Comparison of ENCODE assay signal across 27 cellular contexts in the genomic region with DNA sequence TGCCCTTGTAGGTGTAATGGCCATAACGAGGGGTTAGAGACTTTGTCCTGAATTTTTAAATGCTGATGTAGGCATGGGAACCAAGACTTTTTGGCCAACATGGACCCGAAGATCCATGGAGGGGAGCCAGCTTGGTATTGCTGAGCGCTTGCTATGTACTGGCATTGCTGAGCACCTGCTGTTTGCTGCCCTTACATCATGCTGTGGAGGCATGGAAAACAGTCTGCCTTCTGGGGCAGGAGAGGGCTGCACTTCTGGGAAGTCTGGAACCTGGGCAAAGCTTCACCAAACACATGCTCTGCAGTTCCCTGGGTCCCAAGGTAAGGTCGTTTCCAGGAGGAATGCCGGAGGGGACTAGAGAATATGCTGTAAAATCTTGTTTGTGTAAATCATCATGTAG.
"Had no signal": no experiment of that assay in that cellular context is flagged by ENCODE, and none has a peak within 500 bp of the region (broad histone marks: within the 10 kb centered on the region; RNA-seq: fewer than 3 reads in every experiment).

No MANE protein-coding gene starts in this region.

- ATAC-seq: activated T-helper 17 cell treated with anti-CD3 and anti-CD28 coated beads, Interleukin-2, amount 50 U/mL, for 72 hours; heart right ventricle; left cardiac atrium; sciatic nerve; stimulated activated memory B cell treated with anti-CD40 and anti-IgM and Interleukin-4, amounts not matched to agents 10 μg/mL and 1 μg/mL and 100 μg/mL, for 72 hours; WTC11 had no signal

- H3K9me3 ChIP-seq: adrenal gland, ascending aorta, esophagus squamous epithelium, heart right ventricle, transverse colon had no signal

- H3K27me3 ChIP-seq: adrenal gland, ascending aorta, esophagus squamous epithelium, heart right ventricle, transverse colon had no signal

- H3K4me1 ChIP-seq: adrenal gland, ascending aorta, esophagus squamous epithelium, heart right ventricle, transverse colon had no signal

- DNase-seq: activated CD8-positive, alpha-beta memory T cell treated with anti-CD3 and anti-CD28 coated beads for 24 hours; activated CD8-positive, alpha-beta memory T cell treated with anti-CD3 and anti-CD28 coated beads, Interleukin-2, amount 50 U/mL, for 4 hours; activated naive CD4-positive, alpha-beta T cell; activated T-cell treated with anti-CD3 and anti-CD28 coated beads, Interleukin-2, amount 50 U/mL, for 24 hours; adrenal gland; central memory CD4-positive, alpha-beta T cell; dermis blood vessel endothelial cell; effector CD8-positive, alpha-beta T cell; esophagus squamous epithelium; heart right ventricle; islet precursor cell; left cardiac atrium; naive B cell; posterior cingulate gyrus; stimulated activated CD4-positive, alpha-beta T cell treated with anti-CD3 and anti-CD28 coated beads, Interleukin-15, amount 100 ng/mL, for 24 hours; T-helper 9 cell; transverse colon had no signal

- H3K27ac ChIP-seq: adrenal gland, ascending aorta, esophagus squamous epithelium, heart right ventricle, transverse colon had no signal

- H3K36me3 Mint-ChIP-seq: activated naive CD8-positive, alpha-beta T cell; memory B cell; naive B cell; stimulated activated memory B cell treated with anti-CD40 and anti-IgM and Interleukin-4, amounts not matched to agents 10 μg/mL and 1 μg/mL and 100 μg/mL, for 72 hours; WTC11 had no signal

- H3K4me3 ChIP-seq: adrenal gland, ascending aorta, esophagus squamous epithelium, heart right ventricle, smooth muscle cell, transverse colon had no signal

- H3K27ac Mint-ChIP-seq: activated naive CD8-positive, alpha-beta T cell; activated T-cell treated with anti-CD3 and anti-CD28 coated beads, Interleukin-2, amount 50 U/mL, for 24 hours; activated T-helper 17 cell treated with anti-CD3 and anti-CD28 coated beads, Interleukin-2, amount 50 U/mL, for 72 hours; memory B cell; naive B cell; stimulated activated memory B cell treated with anti-CD40 and anti-IgM and Interleukin-4, amounts not matched to agents 10 μg/mL and 1 μg/mL and 100 μg/mL, for 72 hours; WTC11 had no signal

- H3K27me3 Mint-ChIP-seq: activated naive CD8-positive, alpha-beta T cell; activated T-cell treated with anti-CD3 and anti-CD28 coated beads, Interleukin-2, amount 50 U/mL, for 24 hours; activated T-helper 17 cell treated with anti-CD3 and anti-CD28 coated beads, Interleukin-2, amount 50 U/mL, for 72 hours had no signal

- H3K36me3 ChIP-seq: adrenal gland, ascending aorta, esophagus squamous epithelium, heart right ventricle, transverse colon had no signal

- H3K4me1 Mint-ChIP-seq: activated T-helper 17 cell treated with anti-CD3 and anti-CD28 coated beads, Interleukin-2, amount 50 U/mL, for 72 hours; memory B cell; naive B cell; stimulated activated memory B cell treated with anti-CD40 and anti-IgM and Interleukin-4, amounts not matched to agents 10 μg/mL and 1 μg/mL and 100 μg/mL, for 72 hours had no signal

- FAIRE-seq: urothelium cell line had no signal

- H3K9me3 Mint-ChIP-seq: activated T-cell treated with anti-CD3 and anti-CD28 coated beads, Interleukin-2, amount 50 U/mL, for 24 hours; activated T-helper 17 cell treated with anti-CD3 and anti-CD28 coated beads, Interleukin-2, amount 50 U/mL, for 72 hours; memory B cell; naive B cell; neural crest cell; stimulated activated memory B cell treated with anti-CD40 and anti-IgM and Interleukin-4, amounts not matched to agents 10 μg/mL and 1 μg/mL and 100 μg/mL, for 72 hours; WTC11 had no signal

- H3K4me3 Mint-ChIP-seq: activated naive CD8-positive, alpha-beta T cell; activated T-cell treated with anti-CD3 and anti-CD28 coated beads, Interleukin-2, amount 50 U/mL, for 24 hours; activated T-helper 17 cell treated with anti-CD3 and anti-CD28 coated beads, Interleukin-2, amount 50 U/mL, for 72 hours; memory B cell; naive B cell; neural crest cell; stimulated activated memory B cell treated with anti-CD40 and anti-IgM and Interleukin-4, amounts not matched to agents 10 μg/mL and 1 μg/mL and 100 μg/mL, for 72 hours; WTC11 had no signal
